ENCODE assay signal across 1 cellular context in the genomic region with DNA sequence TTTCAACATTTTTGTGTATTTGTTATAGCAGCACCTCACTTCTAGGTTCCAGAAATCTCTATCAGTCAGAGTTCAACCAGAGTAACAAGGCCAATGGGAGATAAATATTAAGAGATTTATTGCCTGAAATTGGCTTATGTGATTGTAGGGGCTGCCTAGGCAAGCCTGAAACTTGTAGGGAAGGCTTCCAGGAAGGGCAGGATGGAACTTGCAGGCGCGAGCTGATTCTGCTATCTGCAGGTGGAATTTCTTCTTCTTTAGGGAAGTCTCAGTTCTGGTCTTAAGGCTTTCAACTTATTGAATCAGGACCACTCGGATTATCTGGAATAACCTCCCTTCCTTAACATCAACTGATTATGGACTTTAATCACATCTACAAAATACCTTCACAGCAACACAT.
TF ChIP-seq lines count a peak whose summit lies in the region.

No MANE protein-coding gene starts in this region.

TF ChIP-seq in HepG2, 621 proteins besides CTCF, POLR2A, EP300 and RAD21 (continued from another document):
- TF ChIP-seq, protein P1, sequence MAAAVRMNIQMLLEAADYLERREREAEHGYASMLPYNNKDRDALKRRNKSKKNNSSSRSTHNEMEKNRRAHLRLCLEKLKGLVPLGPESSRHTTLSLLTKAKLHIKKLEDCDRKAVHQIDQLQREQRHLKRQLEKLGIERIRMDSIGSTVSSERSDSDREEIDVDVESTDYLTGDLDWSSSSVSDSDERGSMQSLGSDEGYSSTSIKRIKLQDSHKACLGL (CRISPR knock-in tag; IDR thresholded peaks at IDR 0.05) = no peak
- no peak for TF ChIP-seq POLR2G (IDR thresholded peaks at IDR 0.05; ENCODE audit: low read depth, low read length)
- TF ChIP-seq ZNF12 (CRISPR knock-in tag; IDR thresholded peaks at IDR 0.05) = peak; percentile 75; the same call in 1 of the 2 replicates
